1 cellular context compared by ENCODE assay signal in genomic region chr19:1401138-1401888, GRCh38.
TF ChIP-seq lines count a peak whose summit lies in the region.

Gene GAMT, minus strand, starts transcription at chr19:1401542. Its CDS starts 66 bp downstream, at chr19:1401476.

TF ChIP-seq in GM12878, 131 proteins besides CTCF, POLR2A, EP300 and RAD21 (continued from another document):
- 0 out of 2 replicates have a peak, but pooled peaks have one; percentile 44 for TF ChIP-seq ZNF592 (IDR thresholded peaks at IDR 0.05)
- TF ChIP-seq HDAC6 (IDR thresholded peaks at IDR 0.05; ENCODE audit: unreplicated experiment), result no peak
- TF ChIP-seq NR2F1 (conservative IDR thresholded peaks at IDR 0.05), result peak; percentile 46; the same call in 1 of the 2 replicates
- peak; percentile 79 for TF ChIP-seq NKRF (conservative IDR thresholded peaks at IDR 0.05)
- TF ChIP-seq MLLT1 (IDR thresholded peaks at IDR 0.05), result no peak
- TF ChIP-seq, protein P1, sequence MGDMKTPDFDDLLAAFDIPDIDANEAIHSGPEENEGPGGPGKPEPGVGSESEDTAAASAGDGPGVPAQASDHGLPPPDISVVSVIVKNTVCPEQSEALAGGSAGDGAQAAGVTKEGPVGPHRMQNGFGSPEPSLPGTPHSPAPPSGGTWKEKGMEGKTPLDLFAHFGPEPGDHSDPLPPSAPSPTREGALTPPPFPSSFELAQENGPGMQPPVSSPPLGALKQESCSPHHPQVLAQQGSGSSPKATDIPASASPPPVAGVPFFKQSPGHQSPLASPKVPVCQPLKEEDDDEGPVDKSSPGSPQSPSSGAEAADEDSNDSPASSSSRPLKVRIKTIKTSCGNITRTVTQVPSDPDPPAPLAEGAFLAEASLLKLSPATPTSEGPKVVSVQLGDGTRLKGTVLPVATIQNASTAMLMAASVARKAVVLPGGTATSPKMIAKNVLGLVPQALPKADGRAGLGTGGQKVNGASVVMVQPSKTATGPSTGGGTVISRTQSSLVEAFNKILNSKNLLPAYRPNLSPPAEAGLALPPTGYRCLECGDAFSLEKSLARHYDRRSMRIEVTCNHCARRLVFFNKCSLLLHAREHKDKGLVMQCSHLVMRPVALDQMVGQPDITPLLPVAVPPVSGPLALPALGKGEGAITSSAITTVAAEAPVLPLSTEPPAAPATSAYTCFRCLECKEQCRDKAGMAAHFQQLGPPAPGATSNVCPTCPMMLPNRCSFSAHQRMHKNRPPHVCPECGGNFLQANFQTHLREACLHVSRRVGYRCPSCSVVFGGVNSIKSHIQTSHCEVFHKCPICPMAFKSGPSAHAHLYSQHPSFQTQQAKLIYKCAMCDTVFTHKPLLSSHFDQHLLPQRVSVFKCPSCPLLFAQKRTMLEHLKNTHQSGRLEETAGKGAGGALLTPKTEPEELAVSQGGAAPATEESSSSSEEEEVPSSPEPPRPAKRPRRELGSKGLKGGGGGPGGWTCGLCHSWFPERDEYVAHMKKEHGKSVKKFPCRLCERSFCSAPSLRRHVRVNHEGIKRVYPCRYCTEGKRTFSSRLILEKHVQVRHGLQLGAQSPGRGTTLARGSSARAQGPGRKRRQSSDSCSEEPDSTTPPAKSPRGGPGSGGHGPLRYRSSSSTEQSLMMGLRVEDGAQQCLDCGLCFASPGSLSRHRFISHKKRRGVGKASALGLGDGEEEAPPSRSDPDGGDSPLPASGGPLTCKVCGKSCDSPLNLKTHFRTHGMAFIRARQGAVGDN (IDR thresholded peaks at IDR 0.05), result peak; percentile 48; the same call in 1 of the 2 replicates
- peak; percentile 77 for TF ChIP-seq SMARCA5 (IDR thresholded peaks at IDR 0.05)
- TF ChIP-seq BACH1 (IDR thresholded peaks at IDR 0.05; ENCODE audit: borderline replicate concordance), result peak; percentile 80
- peak; percentile 62 for TF ChIP-seq IKZF1 (conservative IDR thresholded peaks at IDR 0.05)
- TF ChIP-seq RBBP5 (conservative IDR thresholded peaks at IDR 0.05), result no peak
- TF ChIP-seq NR2C1 (IDR thresholded peaks at IDR 0.05), result 0 out of 2 replicates have a peak, but pooled peaks have one; percentile 16
- TF ChIP-seq GATAD2B (conservative IDR thresholded peaks at IDR 0.05; ENCODE audit: low read depth), result peak; percentile 95
- 0 out of 2 replicates have a peak, but pooled peaks have one; percentile 20 for TF ChIP-seq ZNF207 (IDR thresholded peaks at IDR 0.05; ENCODE audit: borderline replicate concordance)
- peak; percentile 29 for TF ChIP-seq ZNF217 (IDR thresholded peaks at IDR 0.05)
